ENCODE assay signal across 16 cellular contexts in genomic region chr13:44448875-44449274, GRCh38.
"Had no signal": no experiment of that assay in that cellular context is flagged by ENCODE, and none has a peak within 500 bp of the region (broad histone marks: within the 10 kb centered on the region; RNA-seq: fewer than 3 reads in every experiment).

No MANE protein-coding gene starts in this region.

- H3K4me1 ChIP-seq: testis, tibial nerve, upper lobe of right lung had no signal

- H3K36me3 ChIP-seq: esophagus squamous epithelium, tibial nerve, upper lobe of right lung, vagina had no signal

- H3K9me3 ChIP-seq: esophagus squamous epithelium, testis, upper lobe of right lung, vagina had no signal

- H3K27me3 ChIP-seq: esophagus squamous epithelium, testis, tibial nerve, upper lobe of right lung, vagina had no signal

- H3K4me1 Mint-ChIP-seq: neural crest cell had no signal

- ATAC-seq: naive thymus-derived CD8-positive, alpha-beta T cell; stimulated activated naive CD8-positive, alpha-beta T cell treated with anti-CD3 and anti-CD28 coated beads, Interleukin-15, Interleukin-2, amounts not matched to agents 100 U/mL and 50 U/mL, for 24 hours; upper lobe of right lung had no signal

- H3K27me3 Mint-ChIP-seq: dendritic cell treated with granulocyte-macrophage colony-stimulating factor and Interleukin-4, amounts not matched to agents 40 ng/mL and 50 ng/mL, for 4 days; naive thymus-derived CD8-positive, alpha-beta T cell had no signal

- H3K9me3 Mint-ChIP-seq: dendritic cell treated with granulocyte-macrophage colony-stimulating factor and Interleukin-4, amounts not matched to agents 40 ng/mL and 50 ng/mL, for 4 days; neural crest cell had no signal

- H3K4me3 Mint-ChIP-seq: dendritic cell treated with granulocyte-macrophage colony-stimulating factor and Interleukin-4, amounts not matched to agents 40 ng/mL and 50 ng/mL, for 4 days; naive thymus-derived CD8-positive, alpha-beta T cell; neural crest cell had no signal

- DNase-seq: esophagus squamous epithelium; foreskin fibroblast; head of caudate nucleus; hippocampal formation; kidney glomerular epithelial cell; naive thymus-derived CD8-positive, alpha-beta T cell; right cardiac atrium; stimulated activated CD4-positive, alpha-beta T cell treated with anti-CD3 and anti-CD28 coated beads, Interleukin-2, amount 100 ng/mL, for 48 hours; stimulated activated naive CD8-positive, alpha-beta T cell treated with anti-CD3 and anti-CD28 coated beads, Interleukin-15, Interleukin-2, amounts not matched to agents 100 U/mL and 50 U/mL, for 24 hours; testis; upper lobe of right lung had no signal

- H3K27ac Mint-ChIP-seq: dendritic cell treated with granulocyte-macrophage colony-stimulating factor and Interleukin-4, amounts not matched to agents 40 ng/mL and 50 ng/mL, for 4 days had no signal

- H3K4me3 ChIP-seq: esophagus squamous epithelium, smooth muscle cell, testis, tibial nerve, upper lobe of right lung, vagina had no signal
